ENCODE assay signal across 24 cellular contexts in genomic region chr14:22382955-22383354, GRCh38.
DNase-seq lines count a peak whose midpoint lies in the region; ATAC-seq, FAIRE-seq and TF ChIP-seq lines count a peak whose summit lies in the region.
"Had no signal": no experiment of that assay in that cellular context is flagged by ENCODE, and none has a peak within 500 bp of the region (broad histone marks: within the 10 kb centered on the region; RNA-seq: fewer than 3 reads in every experiment).

No MANE protein-coding gene starts in this region.

- 3% methylated on average over 2 of the region's 2 CpGs for WGBS in GM12878 (ENCODE audit: insufficient coverage, insufficient replicate concordance, low lambda C conversion rate, missing lambda C conversion rate)

- H3K36me3 ChIP-seq in KOPT-K1 (ENCODE audit: insufficient read depth, low read length) (no peaks in the 10 kb centered on the region), GM12878 (ENCODE audit: control insufficient read depth in 2 of 2, insufficient read depth in 2 of 2, low read length in 1 of 2) (no peaks in the 10 kb centered on the region)
- H3K36me3 ChIP-seq: BLaER1 treated with 17β-estradiol and CSF1 and Interleukin-3, amounts not matched to agents 10 nM and 100 nM; colonic mucosa; HAP-1; ovary had no signal

- H3K4me1 Mint-ChIP-seq in stimulated activated naive CD8-positive, alpha-beta T cell treated with anti-CD3 and anti-CD28 coated beads, Interleukin-15, amount 100 ng/mL, for 72 hours = no peaks in the 10 kb centered on the region
- H3K4me1 Mint-ChIP-seq: activated naive CD4-positive, alpha-beta T cell treated with anti-CD3 and anti-CD28 coated beads, Interleukin-2, amount 10 ng/mL, durations not matched to agents 7 days and 5 days had no signal

- H3K27me3 Mint-ChIP-seq in stimulated activated naive CD8-positive, alpha-beta T cell treated with anti-CD3 and anti-CD28 coated beads, Interleukin-15, amount 100 ng/mL, for 72 hours = no peaks in the 10 kb centered on the region
- H3K27me3 Mint-ChIP-seq: activated naive CD4-positive, alpha-beta T cell treated with anti-CD3 and anti-CD28 coated beads, Interleukin-2, amount 10 ng/mL, durations not matched to agents 7 days and 5 days; T-cell had no signal

- no TSS peak for BruUV-seq in GM12878 (replicated peaks; lab: Mats Ljungman, UMichigan)

- H3K27ac ChIP-seq in KOPT-K1 (ENCODE audit: low read depth, low read length, poor library complexity, severe bottlenecking) (peak overlapping the region; percentile 83), GM12878 (ENCODE audit: control insufficient read depth, insufficient read depth) (peak overlapping the region; percentile 70), caudate nucleus (ENCODE audit: low read depth, low read length) (no peak overlapping the region)
- H3K27ac ChIP-seq: BLaER1 treated with 17β-estradiol and CSF1 and Interleukin-3, amounts not matched to agents 10 nM and 100 nM; colonic mucosa; ovary; SJCRH30 had no signal

- H3K79me2 ChIP-seq in GM12878 (ENCODE audit: control insufficient read depth, insufficient read depth, low read length) = no peaks in the 10 kb centered on the region

- no peaks in the 10 kb centered on the region for H3K27me3 ChIP-seq in GM12878 (replicated peaks in 1 of 2; ENCODE audit: control insufficient read depth in 2 of 2, insufficient read depth in 2 of 2, low read length in 1 of 2)
- H3K27me3 ChIP-seq: colonic mucosa, ovary, SJCRH30 had no signal

- H3K4me3 Mint-ChIP-seq in stimulated activated naive CD8-positive, alpha-beta T cell treated with anti-CD3 and anti-CD28 coated beads, Interleukin-15, amount 100 ng/mL, for 72 hours = no peak overlapping the region
- H3K4me3 Mint-ChIP-seq: activated naive CD4-positive, alpha-beta T cell treated with anti-CD3 and anti-CD28 coated beads, Interleukin-2, amount 10 ng/mL, durations not matched to agents 7 days and 5 days; nephron progenitor cell; T-cell; type B pancreatic cell had no signal

- TF ChIP-seq POLR2A in GM12878 (IDR thresholded peaks at IDR 0.05; ENCODE audit: low read depth, low read length) = no peak

- no peaks in the 10 kb centered on the region for H4K20me1 ChIP-seq in GM12878 (ENCODE audit: control insufficient read depth, insufficient read depth)
- H4K20me1 ChIP-seq: BLaER1 treated with 17β-estradiol and CSF1 and Interleukin-3, amounts not matched to agents 10 nM and 100 nM had no signal

- intact Hi-C loops in GM12878 (cut with micrococcal nuclease; ENCODE audit: unreplicated experiment) = loop anchor here (10.0 kb wide), 1 partner anchor 602 kb away; the partner anchor contains the start of gene AJUBA

- no peak for TF ChIP-seq EP300 in GM12878 (IDR thresholded peaks at IDR 0.05; ENCODE audit: borderline replicate concordance in 1 of 2, control insufficient read depth in 1 of 2, low read depth in 2 of 2, low read length in 2 of 2)

- peak overlapping the region; percentile 12; the same call in 1 of the 2 replicates for H3K4me3 ChIP-seq in GM12878
- H3K4me3 ChIP-seq: BLaER1 treated with 17β-estradiol and CSF1 and Interleukin-3, amounts not matched to agents 10 nM and 100 nM; colonic mucosa; HAP-1; ovary; SJCRH30 had no signal

- H3K9me3 ChIP-seq in KOPT-K1 (ENCODE audit: insufficient read depth, low read length, poor library complexity, severe bottlenecking) = no peaks in the 10 kb centered on the region
- no peaks in the 10 kb centered on the region for H3K9me3 ChIP-seq in GM12878 (replicated peaks; ENCODE audit: control insufficient read depth, insufficient read depth, low read length)
- H3K9me3 ChIP-seq: BLaER1 treated with 17β-estradiol and CSF1 and Interleukin-3, amounts not matched to agents 10 nM and 100 nM; colonic mucosa; HAP-1; ovary; SJCRH30 had no signal

- peak; percentile 32 for ATAC-seq in stimulated activated naive CD8-positive, alpha-beta T cell treated with anti-CD3 and anti-CD28 coated beads, Interleukin-15, Interleukin-2, amounts not matched to agents 100 U/mL and 50 U/mL, for 24 hours
- ATAC-seq in stimulated activated naive CD8-positive, alpha-beta T cell treated with anti-CD3 and anti-CD28 coated beads, Interleukin-15, amount 100 ng/mL, for 72 hours = no peak
- no peak; the same call in 2 of the 3 replicates for ATAC-seq in GM12878
- no peak for ATAC-seq in GM19023 (IDR thresholded peaks at IDR 0.05; ENCODE audit: unreplicated experiment)

- RAD21 ChIA-PET in GM12878 (lab: Charles Lee; ENCODE audit: unreplicated experiment) = interaction anchor here (1.8 to 7.8 kb wide), 10 partner anchors 8 to 183 kb away, joined by 5 to 272 read pairs (median 24); no protein-coding TSS in a partner anchor

- peaks cover 53% of the 10 kb centered on the region for H3K4me1 ChIP-seq in GM12878 (ENCODE audit: control insufficient read depth, insufficient read depth, low read length)
- H3K4me1 ChIP-seq: colonic mucosa had no signal

- peak overlapping the region; percentile 49 for H2AFZ ChIP-seq in GM12878 (ENCODE audit: control insufficient read depth, low read depth, low read length)

- CTCF ChIA-PET in GM12878 (lab: Yijun Ruan, JAX) = interaction anchor here (1.5 to 7.8 kb wide), 7 partner anchors 9 to 187 kb away, joined by 4 to 142 read pairs (median 39); no protein-coding TSS in a partner anchor

- H3K9ac ChIP-seq in GM12878 (ENCODE audit: control insufficient read depth, insufficient read depth, low read length) = peak overlapping the region; percentile 21
- H3K9ac ChIP-seq: BLaER1 treated with 17β-estradiol and CSF1 and Interleukin-3, amounts not matched to agents 10 nM and 100 nM had no signal

- TF ChIP-seq RAD21 in GM12878 (IDR thresholded peaks at IDR 0.05; ENCODE audit: insufficient read depth, low read depth, low read length) = no peak

- POLR2A ChIA-PET in GM12878 (lab: Charles Lee) = interaction anchor here (0.6 to 6.0 kb wide), 10 partner anchors 63 to 182 kb away, joined by 3 to 73 read pairs (median 12); no protein-coding TSS in a partner anchor

- SMC1A ChIA-PET in GM12878 (lab: Charles Lee; ENCODE audit: uncharacterized antibody, unreplicated experiment) = interaction anchor here (1.4 to 22.6 kb wide), 11 partner anchors 63 to 206 kb away, joined by 4 to 912 read pairs (median 23); partner anchors contain the start of gene DAD1

- DNase-seq in stimulated activated naive CD8-positive, alpha-beta T cell treated with anti-CD3 and anti-CD28 coated beads, Interleukin-15, Interleukin-2, amounts not matched to agents 100 U/mL and 50 U/mL, for 24 hours = no peak
- DNase-seq in stimulated activated naive CD8-positive, alpha-beta T cell treated with anti-CD3 and anti-CD28 coated beads, Interleukin-15, amount 100 ng/mL, for 72 hours = no peak
- no peak for DNase-seq in GM12878 (ENCODE audit: low read depth, low spot score)
- DNase-seq in caudate nucleus (lab: John Stamatoyannopoulos, UW) = no peak
- DNase-seq in DMS153 treated with DMSO at 0.1 percent for 48 hours (lab: John Stamatoyannopoulos, UW; ENCODE audit: unreplicated experiment) = no peak
- DNase-seq in NAMALWA (ENCODE audit: low spot score) = no peak
- DNase-seq: activated CD4-positive, alpha-beta T cell treated with anti-CD3 and anti-CD28 coated beads for 4 hours; activated naive CD4-positive, alpha-beta T cell treated with anti-CD3 and anti-CD28 coated beads, Interleukin-2, amount 10 ng/mL, durations not matched to agents 7 days and 5 days; anterior cingulate cortex; colonic mucosa; effector CD8-positive, alpha-beta T cell; NCI-H2029 treated with DMSO at 0.1 percent for 48 hours; NCI-H526; nephron progenitor cell; ovary; SJCRH30 had no signal

- TF ChIP-seq CTCF in GM12878 (IDR thresholded peaks at IDR 0.05 in 2 of 3, conservative IDR thresholded peaks at IDR 0.05 in 1 of 3; ENCODE audit: control insufficient read depth in 2 of 3, extremely low read depth in 1 of 3, insufficient read depth in 1 of 3, low read depth in 3 of 3, low read length in 3 of 3) = no peak

- in situ Hi-C loops in GM12878 (cut with MboI) = loop anchor here (5.0 to 10.0 kb wide), 3 partner anchors 66 to 472 kb away; no protein-coding TSS in a partner anchor

- no peak for FAIRE-seq in GM12878 (lab: Jason Lieb, UNC)
- FAIRE-seq: bronchial epithelial cell, keratinocyte had no signal

- H3K27ac Mint-ChIP-seq in stimulated activated naive CD8-positive, alpha-beta T cell treated with anti-CD3 and anti-CD28 coated beads, Interleukin-15, amount 100 ng/mL, for 72 hours = no peak overlapping the region
- H3K27ac Mint-ChIP-seq: nephron progenitor cell, type B pancreatic cell had no signal

- peak overlapping the region; percentile 39 for H3K4me2 ChIP-seq in GM12878 (ENCODE audit: control insufficient read depth, insufficient read depth)
- H3K4me2 ChIP-seq: BLaER1 treated with 17β-estradiol and CSF1 and Interleukin-3, amounts not matched to agents 10 nM and 100 nM had no signal

- H3K9me3 Mint-ChIP-seq in stimulated activated naive CD8-positive, alpha-beta T cell treated with anti-CD3 and anti-CD28 coated beads, Interleukin-15, amount 100 ng/mL, for 72 hours = no peaks in the 10 kb centered on the region
- H3K9me3 Mint-ChIP-seq: activated naive CD4-positive, alpha-beta T cell treated with anti-CD3 and anti-CD28 coated beads, Interleukin-2, amount 10 ng/mL, durations not matched to agents 7 days and 5 days; nephron progenitor cell; T-cell; type B pancreatic cell had no signal

TF ChIP-seq in GM12878, 131 proteins besides CTCF, POLR2A, EP300 and RAD21:
- peak; percentile 8; the same call in 1 of the 2 replicates for TF ChIP-seq BACH1 (IDR thresholded peaks at IDR 0.05; ENCODE audit: borderline replicate concordance)
- peak; percentile 54; the same call in 1 of the 2 replicates for TF ChIP-seq POLR2AphosphoS5 (IDR thresholded peaks at IDR 0.05; ENCODE audit: low read length)
- 0 out of 2 replicates have a peak, but pooled peaks have one; percentile 59 for TF ChIP-seq STAT1 (conservative IDR thresholded peaks at IDR 0.05)
- no peak for TF ChIP-seq POLR2AphosphoS2 (IDR thresholded peaks at IDR 0.05; ENCODE audit: low read depth, low read length)
- TF ChIP-seq POU2F2 (IDR thresholded peaks at IDR 0.05; ENCODE audit: borderline replicate concordance, low read depth, low read length) = no peak
